7 cellular contexts compared by ENCODE assay signal in genomic region chr17:45573326-45573725, GRCh38.
DNase-seq lines count a peak whose midpoint lies in the region; ATAC-seq and TF ChIP-seq lines count a peak whose summit lies in the region.
"Not testable (repeated sequence)": the region's sequence is repeated elsewhere in the genome, so short reads cannot be mapped to it uniquely, and the experiment has no call there.

No MANE protein-coding gene starts in this region.

- H3K36me3 ChIP-seq in HEK293 (ENCODE audit: control insufficient read depth in 2 of 2, insufficient read depth in 1 of 2, low read length in 2 of 2); cardiac muscle cell; mesenchymal stem cell (ENCODE audit: control insufficient read depth in 1 of 2, insufficient read depth in 2 of 2, low read depth in 1 of 2, low read length in 2 of 2): not testable (repeated sequence)
- H3K36me3 ChIP-seq in Loucy (ENCODE audit: insufficient read depth, low read length): peaks cover 31% of the 10 kb centered on the region; the same call in 1 of the 2 replicates

- WGBS in mesenchymal stem cell: no CpG with 5 or more reads among the region's 2 CpGs

- H4K8ac ChIP-seq in mesenchymal stem cell (ENCODE audit: low read length): not testable (repeated sequence)

- not testable (repeated sequence) for H3K27me3 ChIP-seq in Loucy (ENCODE audit: insufficient read depth, low read length, poor library complexity, severe bottlenecking); cardiac muscle cell; mesenchymal stem cell (ENCODE audit: control insufficient read depth in 1 of 2, insufficient read depth in 1 of 2, low read length in 2 of 2)

- H3K23ac ChIP-seq in mesenchymal stem cell (ENCODE audit: low read length in 2 of 2): not testable (repeated sequence)

- H3K4ac ChIP-seq in mesenchymal stem cell (ENCODE audit: low read depth in 1 of 2, low read length in 2 of 2): not testable (repeated sequence)

- not testable (repeated sequence) for H2AK5ac ChIP-seq in mesenchymal stem cell (ENCODE audit: low read length, severe bottlenecking)

- peak overlapping the region; percentile 95 for H3K4me2 ChIP-seq in Loucy (ENCODE audit: low read depth, low read length, poor library complexity, severe bottlenecking)
- H3K4me2 ChIP-seq in mesenchymal stem cell (ENCODE audit: low read length, poor library complexity, severe bottlenecking): not testable (repeated sequence)

- not testable (repeated sequence) for H3K36me3 Mint-ChIP-seq in activated naive CD8-positive, alpha-beta T cell; osteocyte (ENCODE audit: unreplicated experiment)

- H3F3A ChIP-seq in Loucy (ENCODE audit: low read depth): not testable (repeated sequence)

- not testable (repeated sequence) for H2BK12ac ChIP-seq in mesenchymal stem cell (ENCODE audit: low read length in 2 of 2)

- H2BK15ac ChIP-seq in mesenchymal stem cell (ENCODE audit: low read depth, poor library complexity, severe bottlenecking): not testable (repeated sequence)

- H3K14ac ChIP-seq in mesenchymal stem cell (ENCODE audit: low read length in 2 of 2): not testable (repeated sequence)

- H3K9ac ChIP-seq in Loucy (ENCODE audit: low read depth, low read length, poor library complexity, severe bottlenecking) (peak overlapping the region; percentile 18), mesenchymal stem cell (ENCODE audit: low read length) (peak overlapping the region; percentile 27)

- peaks cover 86% of the 10 kb centered on the region for H3K79me2 ChIP-seq in Loucy (ENCODE audit: insufficient read depth, low read length)

- CTCF ChIA-PET in HEK293 (lab: Yijun Ruan, JAX): not testable (repeated sequence)

- H3K18ac ChIP-seq in mesenchymal stem cell (ENCODE audit: low read depth in 1 of 2, low read length in 2 of 2): not testable (repeated sequence)

- POLR2A ChIA-PET in HEK293 (lab: Yijun Ruan, JAX): not testable (repeated sequence)

- peak; percentile 9; the same call in 1 of the 3 replicates for ATAC-seq in SK-N-SH treated with all-trans-retinoic acid at 6 μM for 48 hours

- not testable (repeated sequence) for H3K4me3 Mint-ChIP-seq in activated naive CD8-positive, alpha-beta T cell; osteocyte (ENCODE audit: unreplicated experiment)

- H2BK5ac ChIP-seq in mesenchymal stem cell (ENCODE audit: low read depth, low read length, poor library complexity, severe bottlenecking): not testable (repeated sequence)

- H4K91ac ChIP-seq in mesenchymal stem cell (ENCODE audit: low read length): not testable (repeated sequence)

- not testable (repeated sequence) for H3K27ac ChIP-seq in HEK293 (ENCODE audit: extremely low read depth, low read depth, low read length); mesenchymal stem cell (ENCODE audit: low read length, poor library complexity, severe bottlenecking)
- H3K27ac ChIP-seq in cardiac muscle cell: peak overlapping the region; percentile 59

- H3K9me2 ChIP-seq in Loucy (replicated peaks; ENCODE audit: low read depth, low read length): not testable (repeated sequence)

- H3K27ac Mint-ChIP-seq in activated naive CD8-positive, alpha-beta T cell: peak overlapping the region; percentile 55
- peak overlapping the region; percentile 66 for H3K27ac Mint-ChIP-seq in osteocyte (ENCODE audit: unreplicated experiment)

- not testable (repeated sequence) for H2AFZ ChIP-seq in Loucy (ENCODE audit: low read length); mesenchymal stem cell (ENCODE audit: low read depth, low read length)

- H3K4me1 ChIP-seq in HEK293 (ENCODE audit: control insufficient read depth, insufficient read depth, low read length) (peaks cover 11% of the 10 kb centered on the region), Loucy (ENCODE audit: insufficient read depth, low read length, poor library complexity, severe bottlenecking) (peaks cover 48% of the 10 kb centered on the region)
- not testable (repeated sequence) for H3K4me1 ChIP-seq in cardiac muscle cell (ENCODE audit: low read depth); mesenchymal stem cell (ENCODE audit: control insufficient read depth, insufficient read depth, low read depth, low read length)

- peaks cover 42% of the 10 kb centered on the region for H3K4me1 Mint-ChIP-seq in activated naive CD8-positive, alpha-beta T cell (ENCODE audit: low read depth)
- peaks cover 29% of the 10 kb centered on the region for H3K4me1 Mint-ChIP-seq in osteocyte (ENCODE audit: unreplicated experiment)

- not testable (repeated sequence) for TF ChIP-seq CTCF in HEK293 (tag by site-specific recombination; IDR thresholded peaks at IDR 0.05); Loucy (conservative IDR thresholded peaks at IDR 0.05; ENCODE audit: low read length); cardiac muscle cell (IDR thresholded peaks at IDR 0.05; ENCODE audit: low read depth, low read length); osteocyte (IDR thresholded peaks at IDR 0.05)

- not testable (repeated sequence) for H2BK120ac ChIP-seq in mesenchymal stem cell (ENCODE audit: low read depth, low read length)

- H3K9me3 ChIP-seq in HEK293 (ENCODE audit: control insufficient read depth, insufficient read depth, low read depth, low read length); Loucy (ENCODE audit: insufficient read depth, low read depth, low read length); cardiac muscle cell (ENCODE audit: low read depth); mesenchymal stem cell (ENCODE audit: control insufficient read depth, low read length): not testable (repeated sequence)

- not testable (repeated sequence) for H3K9me3 Mint-ChIP-seq in activated naive CD8-positive, alpha-beta T cell (ENCODE audit: low read depth); osteocyte (ENCODE audit: unreplicated experiment)

- H3K4me3 ChIP-seq in HEK293 (ENCODE audit: low read depth, low read length); Loucy (ENCODE audit: low read length, poor library complexity, severe bottlenecking); cardiac muscle cell; mesenchymal stem cell (ENCODE audit: insufficient read depth in 1 of 2, low read depth in 1 of 2, low read length in 2 of 2): not testable (repeated sequence)

- H4K20me1 ChIP-seq in Loucy (ENCODE audit: insufficient read depth, low read length, poor library complexity, severe bottlenecking): peaks cover 51% of the 10 kb centered on the region

- H3K79me1 ChIP-seq in mesenchymal stem cell (replicated peaks; ENCODE audit: low read length, poor library complexity, severe bottlenecking): peaks cover 19% of the 10 kb centered on the region

- not testable (repeated sequence) for DNase-seq in cardiac muscle cell (ENCODE audit: low read depth in 1 of 2, low spot score in 1 of 2); mesenchymal stem cell; osteocyte (ENCODE audit: extremely low spot score, unreplicated experiment)

- H3K27me3 Mint-ChIP-seq in activated naive CD8-positive, alpha-beta T cell; osteocyte (ENCODE audit: unreplicated experiment): not testable (repeated sequence)

TF ChIP-seq in HEK293, 187 proteins besides CTCF, POLR2A, EP300 and RAD21 (continues in another document):
- peak; percentile 28; the same call in 1 of the 2 replicates for TF ChIP-seq ZNF18 (tag by site-specific recombination; IDR thresholded peaks at IDR 0.05)
